8 cellular contexts compared by ENCODE assay signal in the genomic region with DNA sequence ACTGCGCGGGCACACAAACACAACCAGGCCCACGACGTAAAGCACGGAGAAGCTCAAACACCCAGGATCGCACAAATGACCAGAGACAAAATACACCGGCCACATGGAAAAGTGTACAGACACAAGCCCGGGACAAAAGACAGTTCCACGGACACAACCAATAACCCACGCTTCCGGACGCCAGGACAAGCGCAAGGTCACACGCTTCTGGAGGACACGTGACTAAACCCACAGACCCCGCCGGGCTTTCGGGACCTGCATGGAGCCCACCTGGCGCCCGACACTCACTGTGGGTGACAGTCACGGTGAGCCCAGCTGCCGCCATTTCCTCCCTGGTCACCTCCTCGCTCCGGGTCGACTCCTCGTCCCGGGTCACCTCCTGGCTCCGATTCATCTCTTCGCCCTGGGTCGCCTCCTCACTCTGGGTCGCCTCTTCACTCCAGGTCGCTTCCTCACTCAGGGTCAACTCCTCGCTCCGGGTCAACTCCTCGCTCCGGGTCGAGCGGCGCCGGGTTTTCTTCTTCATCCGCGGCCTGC. TPM values are rescaled to one million over a fixed set of nuclear protein-coding genes. Genes with fewer than 3 reads are reported as not detected.
A peak's percentile ranks its signal among the peaks of the same experiment; 100 is the strongest.
DNase-seq lines count a peak whose midpoint lies in the region; ATAC-seq and TF ChIP-seq lines count a peak whose summit lies in the region.

No MANE protein-coding gene starts in this region.

- H3K9me3 ChIP-seq in DND-41 (ENCODE audit: insufficient read depth, low read length, severe bottlenecking) (no peaks in the 10 kb centered on the region), colonic mucosa (no peaks in the 10 kb centered on the region)

- H3K4me2 ChIP-seq in DND-41 (ENCODE audit: insufficient read depth, low read length) = peak overlapping the region; percentile 74

- DNase-seq in DND-41 (peak; percentile 50), GM20000 (ENCODE audit: low spot score) (peak; percentile 60), HK-2 (ENCODE audit: unreplicated experiment) (peak; percentile 10), colonic mucosa (peak; percentile 73), lower leg skin (ENCODE audit: low spot score in 2 of 2) (peak; percentile 64 to 93), NCI-H526 treated with DMSO at 0.1 percent for 48 hours (lab: John Stamatoyannopoulos, UW) (no peak)
- peak; percentile 9 to 11 for DNase-seq in stimulated activated CD4-positive, alpha-beta T cell treated with anti-CD3 and anti-CD28 coated beads, Interleukin-4, amount 100 ng/mL, for 48 hours (ENCODE audit: low read depth in 2 of 2)

- H2AFZ ChIP-seq in DND-41 (ENCODE audit: low read depth, low read length) = peak overlapping the region; percentile 82

- intact Hi-C loops in colonic mucosa (cut with DNase I) (no loop called here), lower leg skin (cut with DNase I; ENCODE audit: low total_unique reads) (no loop called here)

- H3K9ac ChIP-seq in DND-41 (ENCODE audit: low read depth, low read length) (peak overlapping the region; percentile 94), colonic mucosa (ENCODE audit: low read depth in 2 of 2, low read length in 2 of 2) (peak overlapping the region; percentile 98 to 99)

- H3K4me1 ChIP-seq in DND-41 (ENCODE audit: insufficient read depth, low read length) = peaks cover 36% of the 10 kb centered on the region
- H3K4me1 ChIP-seq in colonic mucosa = no peaks in the 10 kb centered on the region

- peaks cover 59% of the 10 kb centered on the region for H3K36me3 ChIP-seq in DND-41 (ENCODE audit: insufficient read depth, low read length)
- H3K36me3 ChIP-seq in colonic mucosa = peaks cover 8% of the 10 kb centered on the region

- TF ChIP-seq CTCF in DND-41 (IDR thresholded peaks at IDR 0.05; ENCODE audit: borderline replicate concordance, extremely low read depth, low read length, poor library complexity, severe bottlenecking) = no peak
- no peak for TF ChIP-seq CTCF in GM20000 (IDR thresholded peaks at IDR 0.05; ENCODE audit: extremely low read depth, missing control alignments)
- no peak for TF ChIP-seq CTCF in WI38 (IDR thresholded peaks at IDR 0.05; ENCODE audit: low read depth, low read length)
- no peak for TF ChIP-seq CTCF in colonic mucosa (IDR thresholded peaks at IDR 0.05)
- no peak for TF ChIP-seq CTCF in lower leg skin (IDR thresholded peaks at IDR 0.05)

- ATAC-seq in DND-41 (ENCODE audit: insufficient read depth, low read depth) = peak; percentile 18

- peaks cover 2% of the 10 kb centered on the region; the same call in 1 of the 2 replicates for H4K20me1 ChIP-seq in DND-41 (ENCODE audit: insufficient read depth, low read length)

- peaks cover 55% of the 10 kb centered on the region for H3K79me2 ChIP-seq in DND-41 (ENCODE audit: insufficient read depth, low read length)

- H3K27me3 ChIP-seq in DND-41 (ENCODE audit: insufficient read depth, low read length, poor library complexity) (no peaks in the 10 kb centered on the region), colonic mucosa (no peaks in the 10 kb centered on the region)

- no peak for TF ChIP-seq POLR2A in lower leg skin (IDR thresholded peaks at IDR 0.05)

- WGBS in lower leg skin, 2 donors = 0 to 1% methylated on average over 37 to 39 of the region's 42 CpGs

- H3K4me3 ChIP-seq in DND-41 (ENCODE audit: low read depth in 1 of 2, low read length in 2 of 2) = peak overlapping the region; percentile 75 to 97
- H3K4me3 ChIP-seq in WI38 (ENCODE audit: low read depth, low read length) = peak overlapping the region; percentile 96
- peak overlapping the region; percentile 73 for H3K4me3 ChIP-seq in colonic mucosa
- peak overlapping the region; percentile 83 for H3K4me3 ChIP-seq in lower leg skin (ENCODE audit: low read depth, poor library complexity, severe bottlenecking)

- H3K27ac ChIP-seq in DND-41 (ENCODE audit: low read length) = peak overlapping the region; percentile 48
- H3K27ac ChIP-seq in colonic mucosa = peak overlapping the region; percentile 81

RNA-seq across cellular contexts. Expression of gene BAG1, which starts 0.5 kb away (rescaled TPM):
- total RNA-seq in colonic mucosa (100 to 1,000 TPM; 117 to 122 TPM), lower leg skin (100 to 1,000 TPM; 122 to 220 (median 172) TPM)

RNA-seq across cellular contexts. Expression of gene CHMP5, which starts 0.8 kb away (rescaled TPM):
- total RNA-seq in colonic mucosa (10 to 100 TPM; 60.3 to 97.0 TPM), lower leg skin (10 to 100 TPM; 55.3 to 81.5 (median 65.6) TPM)

RNA-seq across cellular contexts. Expression of gene SPINK4, which starts 24.0 kb away (rescaled TPM):
- total RNA-seq in colonic mucosa (100 to 1,000 TPM; 212 to 214 TPM), lower leg skin (not detected)

RNA-seq across cellular contexts. Expression of gene NFX1, which starts 26.3 kb away (rescaled TPM):
- total RNA-seq in colonic mucosa (10 to 100 TPM; 27.6 to 31.3 TPM), lower leg skin (10 to 100 TPM; 39.3 to 53.6 (median 47.1) TPM)

Comparison
In these comparisons a context has a peak if more than half of its experiments do, and no peak if none do; other contexts are left out.
1. RNA of gene SPINK4, which starts 24.0 kb away (total RNA-seq): 212 to 214 TPM in colonic mucosa; not detected in lower leg skin; every median in the first group is over 100 times any median in the second.
2. Peak in every context shown above with its lines, with median percentiles within 50 percentile points of each other: H3K4me3 ChIP-seq.